Comparison of ENCODE assay signal across 17 cellular contexts in genomic region chr9:93037476-93037971, GRCh38. TPM values are rescaled to one million over a fixed set of nuclear protein-coding genes. Genes with fewer than 3 reads are reported as not detected.
A peak's percentile ranks its signal among the peaks of the same experiment; 100 is the strongest.
DNase-seq lines count a peak whose midpoint lies in the region; ATAC-seq and TF ChIP-seq lines count a peak whose summit lies in the region.
"Had no signal": no experiment of that assay in that cellular context is flagged by ENCODE, and none has a peak within 500 bp of the region (broad histone marks: within the 10 kb centered on the region; RNA-seq: fewer than 3 reads in every experiment).

No MANE protein-coding gene starts in this region.

- peaks cover 53% of the 10 kb centered on the region for H3K4me1 Mint-ChIP-seq in activated naive CD8-positive, alpha-beta T cell (ENCODE audit: low read depth)
- H3K4me1 Mint-ChIP-seq in naive thymus-derived CD8-positive, alpha-beta T cell: peaks cover 32 to 77% (median 69%) of the 10 kb centered on the region in 4 donors

- H3K36me3 Mint-ChIP-seq in activated naive CD8-positive, alpha-beta T cell: no peaks in the 10 kb centered on the region
- H3K36me3 Mint-ChIP-seq in naive thymus-derived CD8-positive, alpha-beta T cell: peaks cover 0 to 33% (median 3%) of the 10 kb centered on the region in 3 donors

- POLR2A ChIA-PET in naive thymus-derived CD8-positive, alpha-beta T cell (lab: Charles Lee): interaction anchor here (0.6 to 8.2 kb wide), 13 partner anchors 9 to 80 kb away, joined by 3 to 159 read pairs (median 7); no protein-coding TSS in a partner anchor

- no peak for TF ChIP-seq POLR2A in GM18505 (IDR thresholded peaks at IDR 0.05; ENCODE audit: borderline replicate concordance, extremely low read depth, insufficient read depth, insufficient read length)

- DNase-seq in SKM-1 treated with dmso at 0.1 percent for 144 hours (lab: John Stamatoyannopoulos, UW; ENCODE audit: unreplicated experiment): peak; percentile 31
- DNase-seq in SKM-1 (lab: John Stamatoyannopoulos, UW; ENCODE audit: unreplicated experiment): no peak
- DNase-seq in Kasumi-1 (lab: John Stamatoyannopoulos, UW): peak; percentile 72 to 75
- no peak for DNase-seq in naive thymus-derived CD8-positive, alpha-beta T cell
- no peak for DNase-seq in amniotic stem cell (lab: John Stamatoyannopoulos, UW)
- no peak for DNase-seq in NCI-H1417 (lab: John Stamatoyannopoulos, UW)
- DNase-seq: activated CD4-positive, alpha-beta T cell treated with anti-CD3 and anti-CD28 coated beads, Interleukin-2, amount 10 ng/mL, durations not matched to agents 24 days and 14 days; colonic mucosa; H9; NCI-H69; small intestine; transverse colon had no signal

- H3K4me3 Mint-ChIP-seq in activated naive CD8-positive, alpha-beta T cell: no peak overlapping the region
- H3K4me3 Mint-ChIP-seq in naive thymus-derived CD8-positive, alpha-beta T cell: no peak overlapping the region
- H3K4me3 Mint-ChIP-seq: activated CD4-positive, alpha-beta T cell treated with anti-CD3 and anti-CD28 coated beads, Interleukin-2, amount 10 ng/mL, durations not matched to agents 24 days and 14 days; activated naive CD8-positive, alpha-beta T cell treated with anti-CD3 and anti-CD28 coated beads, Interleukin-2, amount 10 ng/mL, durations not matched to agents 7 days and 5 days; H9 had no signal

- H3K27ac Mint-ChIP-seq in activated naive CD8-positive, alpha-beta T cell: peak overlapping the region; percentile 79
- H3K27ac Mint-ChIP-seq in naive thymus-derived CD8-positive, alpha-beta T cell: peak overlapping the region in 6 of 10 donors; percentile 89 to 94 (median 92)
- H3K27ac Mint-ChIP-seq: activated CD4-positive, alpha-beta T cell treated with anti-CD3 and anti-CD28 coated beads, Interleukin-2, amount 10 ng/mL, durations not matched to agents 24 days and 14 days had no signal

- no peak for ATAC-seq in naive thymus-derived CD8-positive, alpha-beta T cell
- no peak for ATAC-seq in GM18505 (IDR thresholded peaks at IDR 0.05; ENCODE audit: unreplicated experiment)

- H3K9me3 Mint-ChIP-seq in activated naive CD8-positive, alpha-beta T cell (ENCODE audit: low read depth): no peaks in the 10 kb centered on the region
- H3K9me3 Mint-ChIP-seq in naive thymus-derived CD8-positive, alpha-beta T cell: no peaks in the 10 kb centered on the region
- H3K9me3 Mint-ChIP-seq: activated CD4-positive, alpha-beta T cell treated with anti-CD3 and anti-CD28 coated beads, Interleukin-2, amount 10 ng/mL, durations not matched to agents 24 days and 14 days; activated naive CD8-positive, alpha-beta T cell treated with anti-CD3 and anti-CD28 coated beads, Interleukin-2, amount 10 ng/mL, durations not matched to agents 7 days and 5 days had no signal

- H3K27me3 Mint-ChIP-seq in activated naive CD8-positive, alpha-beta T cell: no peaks in the 10 kb centered on the region
- H3K27me3 Mint-ChIP-seq in naive thymus-derived CD8-positive, alpha-beta T cell: no peaks in the 10 kb centered on the region
- H3K27me3 Mint-ChIP-seq: activated CD4-positive, alpha-beta T cell treated with anti-CD3 and anti-CD28 coated beads, Interleukin-2, amount 10 ng/mL, durations not matched to agents 24 days and 14 days; activated naive CD8-positive, alpha-beta T cell treated with anti-CD3 and anti-CD28 coated beads, Interleukin-2, amount 10 ng/mL, durations not matched to agents 7 days and 5 days had no signal

RNA-seq across cellular contexts. Expression of gene SUSD3, which starts 21.0 kb away (rescaled TPM):
- total RNA-seq in naive thymus-derived CD8-positive, alpha-beta T cell: 10 to 100 TPM; 62.1 to 64.0 TPM
- polyA plus RNA-seq in naive thymus-derived CD8-positive, alpha-beta T cell: 100 to 1,000 TPM in 2 of 3 donors, 10 to 100 TPM in 1; 86.7 to 208 (median 145) TPM
- total RNA-seq: HT1080, SJSA1 had no signal

RNA-seq across cellular contexts. Expression of gene CARD19, which starts 58.5 kb away (rescaled TPM):
- total RNA-seq in naive thymus-derived CD8-positive, alpha-beta T cell: 10 to 100 TPM; 68.9 to 71.2 TPM
- polyA plus RNA-seq in naive thymus-derived CD8-positive, alpha-beta T cell: 10 to 100 TPM; 56.3 to 62.9 (median 56.9) TPM

Comparison
In these comparisons a context has a peak if more than half of its experiments do, and no peak if none do; other contexts are left out.
1. DNase-seq: peak in SKM-1 treated with dmso at 0.1 percent for 144 hours (single experiment) and Kasumi-1 (2 of 2); none in SKM-1 (single experiment), naive thymus-derived CD8-positive, alpha-beta T cell (0 of 10), amniotic stem cell (single experiment) and NCI-H1417 (0 of 3).